Comparison of ENCODE assay signal across 29 cellular contexts in the genomic region with DNA sequence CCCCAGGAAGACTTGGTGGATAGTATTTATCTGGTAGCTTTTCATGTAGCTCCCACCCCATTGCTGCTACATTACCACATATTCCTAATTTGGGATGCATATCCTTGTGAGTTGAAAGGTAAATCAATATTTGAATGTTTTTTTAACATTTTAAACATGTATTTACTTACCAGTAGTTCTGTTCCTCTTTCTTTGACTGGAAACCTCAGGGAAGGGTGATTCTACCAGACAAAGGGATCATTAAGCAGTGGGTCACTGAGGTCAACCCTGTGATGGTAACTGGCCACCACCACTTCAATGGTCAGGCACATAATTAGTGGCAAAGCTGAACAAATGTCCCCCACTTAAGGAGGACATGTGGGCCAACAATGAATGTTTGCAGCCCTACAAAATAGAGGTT.
"Had no signal": no experiment of that assay in that cellular context is flagged by ENCODE, and none has a peak within 500 bp of the region (broad histone marks: within the 10 kb centered on the region; RNA-seq: fewer than 3 reads in every experiment).

No MANE protein-coding gene starts in this region.

- H3K4me2 ChIP-seq: SK-N-SH had no signal

- H3K4me1 ChIP-seq: SJCRH30 had no signal

- ATAC-seq: activated naive CD4-positive, alpha-beta T cell treated with anti-CD3 and anti-CD28 coated beads, Interleukin-2, amount 50 U/mL, for 72 hours; activated naive CD8-positive, alpha-beta T cell treated with anti-CD3 and anti-CD28 coated beads, Interleukin-2, amount 50 U/mL, for 24 hours; activated T-cell treated with anti-CD3 and anti-CD28 coated beads, Interleukin-2, amount 50 U/mL, for 4 hours; body of pancreas; Panc1 had no signal

- H3K9ac ChIP-seq: SK-N-SH had no signal

- H3K27ac ChIP-seq: ascending aorta, body of pancreas, SJCRH30, VCaP had no signal

- H3K27me3 ChIP-seq: ascending aorta, body of pancreas, SJCRH30 had no signal

- H3K9me3 ChIP-seq: ascending aorta, body of pancreas, SJCRH30, SK-N-SH had no signal

- DNase-seq: activated CD4-positive, alpha-beta memory T cell treated with anti-CD3 and anti-CD28 coated beads for 36 hours; activated CD4-positive, alpha-beta T cell treated with anti-CD3 and anti-CD28 coated beads, Interleukin-2, amount 10 ng/mL, durations not matched to agents 7 days and 5 days; activated CD4-positive, CD25-positive, alpha-beta regulatory T cell; activated CD8-positive, alpha-beta memory T cell treated with anti-CD3 and anti-CD28 coated beads for 24 hours; activated effector memory CD4-positive, alpha-beta T cell treated with anti-CD3 and anti-CD28 coated beads, Interleukin-2, amount 50 U/mL, for 16 hours; activated naive CD4-positive, alpha-beta T cell treated with Interleukin-2 at 50 U/mL for 16 hours; activated naive CD8-positive, alpha-beta T cell treated with anti-CD3 and anti-CD28 coated beads, Interleukin-2, amount 50 U/mL, for 24 hours; activated T-cell treated with anti-CD3 and anti-CD28 coated beads, Interleukin-2, amount 50 U/mL, for 4 hours; amniotic stem cell; body of pancreas; central memory CD4-positive, alpha-beta T cell; Kasumi-1; KBM-7; NCI-H1048; NCI-H1694; NCI-H2029; NCI-H345; NCI-H510A; NCI-H774; NK-92 treated with Interleukin-12 subunit alpha and Interleukin-12 subunit beta, amount 100 ng/mL, for 24 hours; OCI-M1; Right ventricle myocardium superior; SJCRH30; SK-N-SH had no signal

- H3K36me3 ChIP-seq: ascending aorta, SJCRH30 had no signal

- H3K4me3 ChIP-seq: ascending aorta, body of pancreas, SJCRH30 had no signal

- FAIRE-seq: bronchial epithelial cell had no signal
